In genomic region chr6:7110092-7110792, GRCh38 we compare ENCODE assay signal across 8 cellular contexts. TPM values are rescaled to one million over a fixed set of nuclear protein-coding genes. Genes with fewer than 3 reads are reported as not detected.
DNase-seq lines count a peak whose midpoint lies in the region; ATAC-seq and TF ChIP-seq lines count a peak whose summit lies in the region.

No MANE protein-coding gene starts in this region.

- H3K9me3 Mint-ChIP-seq in IgD-negative memory B cell (no peaks in the 10 kb centered on the region), MCF 10A (ENCODE audit: unreplicated experiment) (no peaks in the 10 kb centered on the region)

- no peak overlapping the region for H3K9ac ChIP-seq in muscle layer of colon (ENCODE audit: low read length)

- peaks cover 36% of the 10 kb centered on the region for H3K4me1 ChIP-seq in muscle layer of colon (ENCODE audit: insufficient read depth, low read length)

- no peaks in the 10 kb centered on the region for H3K9me3 ChIP-seq in muscle layer of colon (ENCODE audit: low read length)

- H3K27me3 Mint-ChIP-seq in IgD-negative memory B cell: no peaks in the 10 kb centered on the region
- no peaks in the 10 kb centered on the region for H3K27me3 Mint-ChIP-seq in MCF 10A (ENCODE audit: insufficient read depth, unreplicated experiment)

- POLR2A ChIA-PET in MCF 10A (lab: Yijun Ruan, JAX): interaction anchor here (0.6 to 9.2 kb wide), 24 partner anchors 14 to 430 kb away, joined by 3 to 105 read pairs (median 4); no protein-coding TSS in a partner anchor

- H3K4me1 Mint-ChIP-seq in IgD-negative memory B cell (peaks cover 39 to 56% (median 47%) of the 10 kb centered on the region in 3 donors), MCF 10A (ENCODE audit: insufficient read depth, unreplicated experiment) (peaks cover 13% of the 10 kb centered on the region)

- DNase-seq in AG09309 (ENCODE audit: low read depth) (no peak), MCF 10A (ENCODE audit: unreplicated experiment) (no peak), SKM-1 treated with dmso at 0.1 percent for 144 hours (lab: John Stamatoyannopoulos, UW; ENCODE audit: unreplicated experiment) (no peak), KG1 (lab: John Stamatoyannopoulos, UW) (no peak)
- DNase-seq in activated CD4-positive, CD25-positive, alpha-beta regulatory T cell (lab: John Stamatoyannopoulos, UW): no peak

- no peak for ATAC-seq in GM19035 (IDR thresholded peaks at IDR 0.05; ENCODE audit: unreplicated experiment)

- no TSS peak for BruUV-seq in MCF 10A (replicated peaks; lab: Mats Ljungman, UMichigan)

- H3K4me3 ChIP-seq in AG09309 (ENCODE audit: control insufficient read depth, low read depth, low read length) (peak overlapping the region; percentile 85), muscle layer of colon (ENCODE audit: low read depth in 1 of 2, low read length in 2 of 2) (peak overlapping the region in 1 of 2 donors; percentile 96)

- H3K27me3 ChIP-seq in muscle layer of colon (ENCODE audit: control insufficient read depth in 1 of 2, insufficient read depth in 2 of 2, low read length in 2 of 2): no peaks in the 10 kb centered on the region

- intact Hi-C loops in MCF 10A (cut with micrococcal nuclease): loop anchor here (2.0 kb wide), 1 partner anchor 133 kb away; no protein-coding TSS in a partner anchor

- CTCF ChIA-PET in MCF 10A (lab: Yijun Ruan, JAX): interaction anchor here (0.6 to 1.6 kb wide), 5 partner anchors 10 to 386 kb away, joined by 3 to 6 read pairs (median 3); no protein-coding TSS in a partner anchor

- H3K36me3 ChIP-seq in muscle layer of colon (ENCODE audit: insufficient read depth, low read length): no peaks in the 10 kb centered on the region

- H3K36me3 Mint-ChIP-seq in IgD-negative memory B cell (no peaks in the 10 kb centered on the region), MCF 10A (ENCODE audit: insufficient read depth, unreplicated experiment) (no peaks in the 10 kb centered on the region)

- H3K27ac Mint-ChIP-seq in IgD-negative memory B cell: peak overlapping the region; percentile 85 to 98 (median 94)
- peak overlapping the region; percentile 86 for H3K27ac Mint-ChIP-seq in MCF 10A (ENCODE audit: low read depth, unreplicated experiment)

- peak overlapping the region; percentile 90 to 99 (median 96) for H3K4me3 Mint-ChIP-seq in IgD-negative memory B cell
- H3K4me3 Mint-ChIP-seq in MCF 10A (ENCODE audit: unreplicated experiment): peak overlapping the region; percentile 92

- H3K27ac ChIP-seq in muscle layer of colon (ENCODE audit: low read depth, low read length): peak overlapping the region; percentile 98

- no peak for TF ChIP-seq CTCF in AG09309 (IDR thresholded peaks at IDR 0.05; ENCODE audit: control insufficient read depth, insufficient read depth, low read depth, low read length, missing control alignments)
- TF ChIP-seq CTCF in MCF 10A (IDR thresholded peaks at IDR 0.05; ENCODE audit: unreplicated experiment): no peak

RNA-seq across cellular contexts. Expression of gene RREB1, which starts 2.5 kb away (rescaled TPM):
- polyA plus RNA-seq in IgD-negative memory B cell: 6.1 TPM
- 51.8 and 53.5 TPM in 2 replicates for total RNA-seq in MCF 10A (2022)
